Comparison of ENCODE assay signal across 1 cellular context in the genomic region with DNA sequence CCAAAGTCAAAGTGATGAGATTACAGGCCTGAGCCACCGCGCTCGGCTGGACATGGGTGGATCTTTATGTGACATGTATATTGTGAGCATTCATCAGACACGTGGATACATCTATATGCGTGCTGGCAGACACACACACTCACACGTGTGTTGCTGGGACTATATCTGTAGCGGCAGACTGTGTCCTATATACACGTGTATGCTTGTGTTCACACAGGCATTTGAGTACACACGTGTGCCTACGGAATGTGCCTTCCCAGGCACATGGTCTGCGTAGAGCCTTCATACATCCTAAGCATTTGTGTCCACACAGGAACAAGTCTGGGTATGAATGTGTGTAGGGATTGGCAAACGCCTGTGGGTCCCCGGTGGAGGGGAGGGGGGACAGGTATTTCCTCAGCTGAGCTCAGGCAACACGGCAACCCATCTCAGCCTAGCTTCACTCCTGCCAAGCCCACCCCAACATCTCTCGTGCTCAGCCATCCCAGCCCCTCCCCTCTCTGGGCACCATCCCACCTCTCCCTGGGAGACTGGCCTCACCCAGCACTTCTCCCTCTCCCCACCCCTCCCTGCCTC.
TF ChIP-seq lines count a peak whose summit lies in the region.

No MANE protein-coding gene starts in this region.

TF ChIP-seq in A549, 52 proteins besides CTCF, POLR2A, EP300 and RAD21:
- TF ChIP-seq, protein P1, sequence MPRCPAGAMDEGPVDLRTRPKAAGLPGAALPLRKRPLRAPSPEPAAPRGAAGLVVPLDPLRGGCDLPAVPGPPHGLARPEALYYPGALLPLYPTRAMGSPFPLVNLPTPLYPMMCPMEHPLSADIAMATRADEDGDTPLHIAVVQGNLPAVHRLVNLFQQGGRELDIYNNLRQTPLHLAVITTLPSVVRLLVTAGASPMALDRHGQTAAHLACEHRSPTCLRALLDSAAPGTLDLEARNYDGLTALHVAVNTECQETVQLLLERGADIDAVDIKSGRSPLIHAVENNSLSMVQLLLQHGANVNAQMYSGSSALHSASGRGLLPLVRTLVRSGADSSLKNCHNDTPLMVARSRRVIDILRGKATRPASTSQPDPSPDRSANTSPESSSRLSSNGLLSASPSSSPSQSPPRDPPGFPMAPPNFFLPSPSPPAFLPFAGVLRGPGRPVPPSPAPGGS (IDR thresholded peaks at IDR 0.05) = no peak
- TF ChIP-seq MYC (IDR thresholded peaks at IDR 0.05; ENCODE audit: borderline replicate concordance, low read length) = no peak
